26 cellular contexts compared by ENCODE assay signal in genomic region chr3:62277470-62277869, GRCh38.
A peak's percentile ranks its signal among the peaks of the same experiment; 100 is the strongest.
DNase-seq lines count a peak whose midpoint lies in the region; ATAC-seq and TF ChIP-seq lines count a peak whose summit lies in the region.
"Had no signal": no experiment of that assay in that cellular context is flagged by ENCODE, and none has a peak within 500 bp of the region (broad histone marks: within the 10 kb centered on the region; RNA-seq: fewer than 3 reads in every experiment).

No MANE protein-coding gene starts in this region.

- H3K9ac ChIP-seq in SK-N-MC (ENCODE audit: insufficient read length), result no peak overlapping the region

- TF ChIP-seq CTCF in fibroblast of mammary gland (conservative IDR thresholded peaks at IDR 0.05; ENCODE audit: control insufficient read depth, insufficient read depth, low read depth, low read length), result no peak

- intact Hi-C loops in Right ventricle myocardium superior (cut with DNase I), result no loop called here

- DNase-seq in DMS 273 treated with DMSO at 0.1 percent for 48 hours (lab: John Stamatoyannopoulos, UW) (peak; percentile 13), SK-N-MC (ENCODE audit: low read depth, low spot score) (peak; percentile 16), fibroblast of mammary gland (ENCODE audit: low read depth) (peak; percentile 46), Right ventricle myocardium superior (no peak), NCI-H2171 (lab: John Stamatoyannopoulos, UW) (no peak)
- DNase-seq in stimulated activated naive CD8-positive, alpha-beta T cell treated with anti-CD3 and anti-CD28 coated beads, Interleukin-15, Interleukin-2, amounts not matched to agents 100 U/mL and 50 U/mL, for 24 hours, result no peak
- DNase-seq: AML-193; C1 segment of cervical spinal cord; CD4-positive, alpha-beta memory T cell; COR-L47; DMS79; EL; GDM1; H9; HFFc6; Kasumi-1; NCI-H1092 treated with DMSO at 0.1 percent for 48 hours; NCI-H1436 treated with DMSO at 0.1 percent for 48 hours; NCI-H2029; NCI-H2227 treated with DMSO at 0.1 percent for 48 hours; NCI-H524; NCI-H774 had no signal

- ATAC-seq in GM21737 (IDR thresholded peaks at IDR 0.05; ENCODE audit: unreplicated experiment) (no peak), Right ventricle myocardium superior (ENCODE audit: poor library complexity) (no peak)
- no peak for ATAC-seq in stimulated activated naive CD8-positive, alpha-beta T cell treated with anti-CD3 and anti-CD28 coated beads, Interleukin-15, Interleukin-2, amounts not matched to agents 100 U/mL and 50 U/mL, for 24 hours
- ATAC-seq: GM12878, GM23338, K562 had no signal

- no peak overlapping the region for H3K4me3 ChIP-seq in SK-N-MC
- H3K4me3 ChIP-seq in fibroblast of mammary gland (ENCODE audit: control insufficient read depth, low read depth, low read length), result no peak overlapping the region
- H3K4me3 ChIP-seq: GM12878, GM23338, K562 had no signal

- H3K27ac ChIP-seq in SK-N-MC, result no peak overlapping the region; the same call in 1 of the 2 replicates

- H3K36me3 ChIP-seq in SK-N-MC (ENCODE audit: insufficient read depth, low read length), result no peaks in the 10 kb centered on the region

- H3K9me3 ChIP-seq in SK-N-MC (ENCODE audit: low read depth, low read length), result no peaks in the 10 kb centered on the region

Comparison
In these comparisons a context has a peak if more than half of its experiments do, and no peak if none do; other contexts are left out.
1. DNase-seq: peak in DMS 273 treated with DMSO at 0.1 percent for 48 hours (single experiment), SK-N-MC (single experiment) and fibroblast of mammary gland (single experiment); none in stimulated activated naive CD8-positive, alpha-beta T cell treated with anti-CD3 and anti-CD28 coated beads, Interleukin-15, Interleukin-2, amounts not matched to agents 100 U/mL and 50 U/mL, for 24 hours (single experiment), Right ventricle myocardium superior (single experiment) and NCI-H2171 (single experiment).